In the genomic region with DNA sequence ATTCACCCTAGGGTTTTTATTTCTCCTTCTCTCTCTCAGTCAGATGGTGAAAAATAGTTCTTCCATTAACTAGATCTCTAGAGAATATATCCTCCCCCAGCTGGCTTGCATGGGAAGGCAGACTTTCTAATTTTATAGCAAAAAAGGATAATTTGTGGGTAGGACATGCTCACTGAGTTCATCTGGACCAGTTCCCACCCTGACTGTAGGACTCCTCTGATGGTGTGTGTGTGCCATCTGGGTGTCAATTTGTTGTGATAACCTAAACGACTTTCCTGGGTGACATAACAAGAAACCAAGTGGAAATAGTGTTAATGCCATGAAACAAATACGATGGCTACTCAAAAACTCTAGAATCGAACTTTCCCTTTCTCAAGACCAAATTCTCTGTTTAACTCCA, we compare ENCODE assay signal across 22 cellular contexts.
"Had no signal": no experiment of that assay in that cellular context is flagged by ENCODE, and none has a peak within 500 bp of the region (broad histone marks: within the 10 kb centered on the region; RNA-seq: fewer than 3 reads in every experiment).

No MANE protein-coding gene starts in this region.

- H3K27ac ChIP-seq: colonic mucosa, esophagus squamous epithelium, heart right ventricle, neural progenitor cell, ovary, right atrium auricular region, sigmoid colon, suprapubic skin, thyroid gland, upper lobe of left lung, uterus had no signal

- H3K4me1 ChIP-seq: colonic mucosa, neural progenitor cell, sigmoid colon, suprapubic skin, thyroid gland, upper lobe of left lung, uterus had no signal

- H3K4me3 ChIP-seq: colonic mucosa, esophagus squamous epithelium, heart right ventricle, mucosa of descending colon, neural progenitor cell, ovary, right atrium auricular region, sigmoid colon, suprapubic skin, thyroid gland, upper lobe of left lung, uterus had no signal

- H3K4me3 Mint-ChIP-seq: natural killer cell, neural progenitor cell had no signal

- DNase-seq: colonic mucosa; dermis blood vessel endothelial cell; esophagus squamous epithelium; foreskin melanocyte; heart right ventricle; hypothalamus; kidney glomerular epithelial cell; mammary epithelial cell; mucosa of descending colon; natural killer cell; nucleus accumbens; ovary; sigmoid colon; small intestine; stimulated activated CD4-positive, alpha-beta T cell treated with anti-CD3 and anti-CD28 coated beads, Interleukin-12 subunit alpha, Interleukin-12 subunit beta, amount 100 ng/mL, for 4 hours; stimulated activated naive CD8-positive, alpha-beta T cell treated with anti-CD3 and anti-CD28 coated beads, Interleukin-15, Interleukin-2, amounts not matched to agents 100 U/mL and 50 U/mL, for 24 hours; thyroid gland; upper lobe of left lung; uterus had no signal

- H3K36me3 ChIP-seq: colonic mucosa, esophagus squamous epithelium, heart right ventricle, neural progenitor cell, ovary, right atrium auricular region, sigmoid colon, suprapubic skin, thyroid gland, upper lobe of left lung, uterus had no signal

- H3K9ac ChIP-seq: neural progenitor cell had no signal

- H3K9me3 ChIP-seq: colonic mucosa, esophagus squamous epithelium, heart right ventricle, mucosa of descending colon, ovary, right atrium auricular region, sigmoid colon, suprapubic skin, thyroid gland, upper lobe of left lung, uterus had no signal

- H3K4me1 Mint-ChIP-seq: natural killer cell had no signal

- H3K36me3 Mint-ChIP-seq: natural killer cell, neural progenitor cell had no signal

- H3K9me3 Mint-ChIP-seq: neural progenitor cell had no signal

- H3K27me3 ChIP-seq: colonic mucosa, esophagus squamous epithelium, heart right ventricle, neural progenitor cell, ovary, right atrium auricular region, sigmoid colon, suprapubic skin, thyroid gland, upper lobe of left lung, uterus had no signal

- H3K4me2 ChIP-seq: neural progenitor cell had no signal

- H3K27ac Mint-ChIP-seq: natural killer cell, neural progenitor cell had no signal

- H2AFZ ChIP-seq: neural progenitor cell had no signal
